Comparison of ENCODE assay signal across 9 cellular contexts in the genomic region with DNA sequence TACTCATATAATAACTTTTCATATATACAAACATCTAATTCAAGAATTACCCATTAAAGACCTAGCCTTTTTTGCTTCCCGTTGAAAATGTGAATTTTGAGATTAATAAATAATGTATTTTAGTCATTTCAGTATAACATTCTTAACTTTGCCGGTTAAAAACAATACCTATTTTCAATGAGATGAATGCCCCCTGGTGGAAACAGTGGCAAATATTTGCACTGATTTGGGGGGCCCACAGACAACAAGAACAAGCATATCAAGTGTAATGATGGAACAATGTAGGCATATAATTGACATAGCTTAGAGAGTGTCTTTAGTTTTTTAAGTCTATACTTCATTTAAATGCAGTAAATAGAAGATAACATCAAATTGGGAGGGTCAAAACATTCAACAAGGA.
DNase-seq lines count a peak whose midpoint lies in the region; ATAC-seq and TF ChIP-seq lines count a peak whose summit lies in the region.
"Had no signal": no experiment of that assay in that cellular context is flagged by ENCODE, and none has a peak within 500 bp of the region (broad histone marks: within the 10 kb centered on the region; RNA-seq: fewer than 3 reads in every experiment).

No MANE protein-coding gene starts in this region.

- no peak overlapping the region for H3T11ph ChIP-seq in H9 (ENCODE audit: low read length)

- H2BK20ac ChIP-seq in H9 (ENCODE audit: low read depth, low read length, poor library complexity, severe bottlenecking): no peak overlapping the region

- CTCF ChIA-PET in activated CD8-positive, alpha-beta T cell treated with anti-CD3 and anti-CD28 coated beads for 36 hours (lab: Charles Lee): interaction anchor here (0.9 to 2.7 kb wide), 4 partner anchors 85 to 384 kb away, joined by 3 to 19 read pairs (median 4); no protein-coding TSS in a partner anchor
- CTCF ChIA-PET in CD8-positive, alpha-beta memory T cell (lab: Charles Lee): no interaction called here

- H3K36me3 ChIP-seq in lower lobe of right lung: no peaks in the 10 kb centered on the region
- H3K36me3 ChIP-seq in CD8-positive, alpha-beta memory T cell (ENCODE audit: insufficient read depth, low read length): no peaks in the 10 kb centered on the region

- no peak overlapping the region for H2BK120ac ChIP-seq in H9 (ENCODE audit: low read depth, low read length, poor library complexity, severe bottlenecking)

- H3K27me3 ChIP-seq in H9 (ENCODE audit: insufficient read depth, low read length): no peaks in the 10 kb centered on the region
- no peaks in the 10 kb centered on the region for H3K27me3 ChIP-seq in lower lobe of right lung (ENCODE audit: low read depth)
- no peaks in the 10 kb centered on the region for H3K27me3 ChIP-seq in CD8-positive, alpha-beta memory T cell (ENCODE audit: insufficient read depth, low read length, poor library complexity, severe bottlenecking)

- no peak overlapping the region for H3K14ac ChIP-seq in H9 (ENCODE audit: insufficient read depth, low read length)

- no peak overlapping the region for H3K4me3 ChIP-seq in lower lobe of right lung
- H3K4me3 ChIP-seq in CD8-positive, alpha-beta memory T cell (ENCODE audit: low read length): no peak overlapping the region

- H2BK12ac ChIP-seq in H9 (ENCODE audit: insufficient read length, low read depth, low read length): no peak overlapping the region

- H3K27ac ChIP-seq in H9 (ENCODE audit: insufficient read length, low read depth, low read length) (no peak overlapping the region), lower lobe of right lung (no peak overlapping the region)
- H3K27ac ChIP-seq in CD8-positive, alpha-beta memory T cell (ENCODE audit: low read depth, low read length): no peak overlapping the region

- H3K4ac ChIP-seq in H9 (ENCODE audit: low read depth, low read length): no peak overlapping the region

- TF ChIP-seq CTCF in H9 (conservative IDR thresholded peaks at IDR 0.05): peak; percentile 76
- TF ChIP-seq CTCF in activated CD8-positive, alpha-beta T cell treated with anti-CD3 and anti-CD28 coated beads for 36 hours (IDR thresholded peaks at IDR 0.05): peak; percentile 33
- peak; percentile 30 for TF ChIP-seq CTCF in lower lobe of right lung (IDR thresholded peaks at IDR 0.05)
- no peak for TF ChIP-seq CTCF in natural killer cell (IDR thresholded peaks at IDR 0.05)

- no peak overlapping the region for H4K5ac ChIP-seq in H9 (ENCODE audit: insufficient read length, low read depth, low read length)

- no peak overlapping the region for H3K9ac ChIP-seq in H9 (ENCODE audit: extremely low read depth, insufficient read length, low read length)

- H4K20me1 ChIP-seq in H9 (ENCODE audit: control insufficient read depth, insufficient read depth, insufficient read length): no peaks in the 10 kb centered on the region

- H3K4me2 ChIP-seq in H9 (ENCODE audit: insufficient read depth, insufficient read length, low read length): no peak overlapping the region

- H2BK15ac ChIP-seq in H9 (ENCODE audit: low read depth, low read length): no peak overlapping the region

- no peak overlapping the region for H2BK5ac ChIP-seq in H9 (ENCODE audit: insufficient read length, low read length)

- POLR2A ChIA-PET in activated CD8-positive, alpha-beta T cell treated with anti-CD3 and anti-CD28 coated beads for 36 hours (lab: Charles Lee): no interaction called here
- POLR2A ChIA-PET in CD8-positive, alpha-beta memory T cell (lab: Charles Lee): no interaction called here

- WGBS in H9 (ENCODE audit: extremely low coverage, insufficient read length, low lambda C conversion rate): 100% methylated on average over 1 of the region's 2 CpGs

- H3K23ac ChIP-seq in H9 (ENCODE audit: insufficient read length, low read depth, low read length): no peak overlapping the region

- H3K4me1 ChIP-seq in H9 (ENCODE audit: insufficient read depth, low read length): no peaks in the 10 kb centered on the region
- H3K4me1 ChIP-seq in lower lobe of right lung: no peaks in the 10 kb centered on the region
- H3K4me1 ChIP-seq in CD8-positive, alpha-beta memory T cell (ENCODE audit: insufficient read depth, low read length): no peaks in the 10 kb centered on the region

- H3K9me3 ChIP-seq in H9 (ENCODE audit: control insufficient read depth, low read depth, low read length) (no peaks in the 10 kb centered on the region), lower lobe of right lung (no peaks in the 10 kb centered on the region)
- H3K9me3 ChIP-seq in CD8-positive, alpha-beta memory T cell (ENCODE audit: low read length): no peaks in the 10 kb centered on the region

- no peak overlapping the region for H2AFZ ChIP-seq in H9 (ENCODE audit: low read length)

- H3K79me2 ChIP-seq in H9 (ENCODE audit: insufficient read depth, low read length): no peaks in the 10 kb centered on the region

- H3K4me1 Mint-ChIP-seq in H9 (no peaks in the 10 kb centered on the region), natural killer cell (no peaks in the 10 kb centered on the region)
- no peaks in the 10 kb centered on the region for H3K4me1 Mint-ChIP-seq in activated CD8-positive, alpha-beta T cell treated with anti-CD3 and anti-CD28 coated beads for 36 hours (ENCODE audit: low read depth)
- no peaks in the 10 kb centered on the region for H3K4me1 Mint-ChIP-seq in CD8-positive, alpha-beta memory T cell

- no peak overlapping the region for H3K18ac ChIP-seq in H9 (ENCODE audit: insufficient read length, low read depth, low read length)

- no peaks in the 10 kb centered on the region for H3K79me1 ChIP-seq in H9 (ENCODE audit: insufficient read depth, low read depth, low read length, poor library complexity, severe bottlenecking)

- peak; percentile 27 for DNase-seq in EH (ENCODE audit: low read depth)
- no peak for DNase-seq in H9
- DNase-seq in activated CD8-positive, alpha-beta T cell treated with anti-CD3 and anti-CD28 coated beads for 36 hours: peak; percentile 43
- DNase-seq in lower lobe of right lung: no peak
- DNase-seq in natural killer cell: no peak
- no peak for DNase-seq in CD8-positive, alpha-beta memory T cell
- no peak for DNase-seq in epidermal melanocyte (ENCODE audit: insufficient read length, low spot score)

- H3K36me3 Mint-ChIP-seq in H9 (ENCODE audit: insufficient read depth in 1 of 3, low read depth in 3 of 3): no peaks in the 10 kb centered on the region
- H3K36me3 Mint-ChIP-seq in activated CD8-positive, alpha-beta T cell treated with anti-CD3 and anti-CD28 coated beads for 36 hours (ENCODE audit: low read depth): no peaks in the 10 kb centered on the region
- H3K36me3 Mint-ChIP-seq in natural killer cell: no peaks in the 10 kb centered on the region
- H3K36me3 Mint-ChIP-seq in CD8-positive, alpha-beta memory T cell: no peaks in the 10 kb centered on the region
- H3K36me3 Mint-ChIP-seq: activated naive CD4-positive, alpha-beta T cell treated with anti-CD3 and anti-CD28 coated beads, Interleukin-2, amount 50 U/mL, for 72 hours had no signal

- H3K9me3 Mint-ChIP-seq in H9 (no peaks in the 10 kb centered on the region), natural killer cell (no peaks in the 10 kb centered on the region)
- no peaks in the 10 kb centered on the region for H3K9me3 Mint-ChIP-seq in activated CD8-positive, alpha-beta T cell treated with anti-CD3 and anti-CD28 coated beads for 36 hours
- H3K9me3 Mint-ChIP-seq in CD8-positive, alpha-beta memory T cell: no peaks in the 10 kb centered on the region

- no peak for ATAC-seq in activated CD8-positive, alpha-beta T cell treated with anti-CD3 and anti-CD28 coated beads for 36 hours
- ATAC-seq in lower lobe of right lung (no peak), HG03521 (IDR thresholded peaks at IDR 0.05; ENCODE audit: unreplicated experiment) (no peak), natural killer cell (no peak)
- ATAC-seq: activated naive CD4-positive, alpha-beta T cell treated with anti-CD3 and anti-CD28 coated beads, Interleukin-2, amount 50 U/mL, for 72 hours had no signal

- H3K27ac Mint-ChIP-seq in H9 (no peak overlapping the region), natural killer cell (no peak overlapping the region)
- H3K27ac Mint-ChIP-seq in activated CD8-positive, alpha-beta T cell treated with anti-CD3 and anti-CD28 coated beads for 36 hours: no peak overlapping the region
- H3K27ac Mint-ChIP-seq in CD8-positive, alpha-beta memory T cell: no peak overlapping the region
- H3K27ac Mint-ChIP-seq: activated naive CD4-positive, alpha-beta T cell treated with anti-CD3 and anti-CD28 coated beads, Interleukin-2, amount 50 U/mL, for 72 hours had no signal

- H3K27me3 Mint-ChIP-seq in H9 (ENCODE audit: low read depth) (no peaks in the 10 kb centered on the region), natural killer cell (ENCODE audit: low read depth in 2 of 2) (peaks cover 30 to 62% of the 10 kb centered on the region in 2 donors)
- H3K27me3 Mint-ChIP-seq in activated CD8-positive, alpha-beta T cell treated with anti-CD3 and anti-CD28 coated beads for 36 hours: peaks cover 10% of the 10 kb centered on the region
- H3K27me3 Mint-ChIP-seq in CD8-positive, alpha-beta memory T cell: peaks cover 8% of the 10 kb centered on the region in 2 donors

- no peak overlapping the region for H3K56ac ChIP-seq in H9 (ENCODE audit: insufficient read length, low read depth, low read length)

- no peak overlapping the region for H4K91ac ChIP-seq in H9 (ENCODE audit: insufficient read length, low read depth, low read length)

- no peaks in the 10 kb centered on the region for H3K23me2 ChIP-seq in H9 (ENCODE audit: insufficient read length, low read depth, low read length, poor library complexity, severe bottlenecking)

- intact Hi-C loops in activated CD8-positive, alpha-beta T cell treated with anti-CD3 and anti-CD28 coated beads for 36 hours (cut with micrococcal nuclease): loop anchor here (10.0 kb wide), 1 partner anchor 387 kb away; no protein-coding TSS in a partner anchor
- intact Hi-C loops in lower lobe of right lung (cut with DNase I) (no loop called here), natural killer cell (cut with micrococcal nuclease) (loop anchor here (1.0 to 2.0 kb wide), 2 partner anchors 377 to 384 kb away; no protein-coding TSS in a partner anchor)

- H2AK5ac ChIP-seq in H9 (ENCODE audit: insufficient read length, low read length): no peak overlapping the region

- no peak overlapping the region for H4K8ac ChIP-seq in H9 (replicated peaks; ENCODE audit: insufficient read length, low read depth, low read length)

- no peak overlapping the region for H3K4me3 Mint-ChIP-seq in H9
- no peak overlapping the region for H3K4me3 Mint-ChIP-seq in activated CD8-positive, alpha-beta T cell treated with anti-CD3 and anti-CD28 coated beads for 36 hours
- no peak overlapping the region for H3K4me3 Mint-ChIP-seq in natural killer cell
- H3K4me3 Mint-ChIP-seq in CD8-positive, alpha-beta memory T cell: no peak overlapping the region

Comparison
In these comparisons a context has a peak if more than half of its experiments do, and no peak if none do; other contexts are left out.
1. DNase-seq: peak in EH (single experiment) and activated CD8-positive, alpha-beta T cell treated with anti-CD3 and anti-CD28 coated beads for 36 hours (single experiment); none in H9 (single experiment), lower lobe of right lung (single experiment), natural killer cell (single experiment), CD8-positive, alpha-beta memory T cell (0 of 5) and epidermal melanocyte (single experiment).